12 cellular contexts compared by ENCODE assay signal in the genomic region with DNA sequence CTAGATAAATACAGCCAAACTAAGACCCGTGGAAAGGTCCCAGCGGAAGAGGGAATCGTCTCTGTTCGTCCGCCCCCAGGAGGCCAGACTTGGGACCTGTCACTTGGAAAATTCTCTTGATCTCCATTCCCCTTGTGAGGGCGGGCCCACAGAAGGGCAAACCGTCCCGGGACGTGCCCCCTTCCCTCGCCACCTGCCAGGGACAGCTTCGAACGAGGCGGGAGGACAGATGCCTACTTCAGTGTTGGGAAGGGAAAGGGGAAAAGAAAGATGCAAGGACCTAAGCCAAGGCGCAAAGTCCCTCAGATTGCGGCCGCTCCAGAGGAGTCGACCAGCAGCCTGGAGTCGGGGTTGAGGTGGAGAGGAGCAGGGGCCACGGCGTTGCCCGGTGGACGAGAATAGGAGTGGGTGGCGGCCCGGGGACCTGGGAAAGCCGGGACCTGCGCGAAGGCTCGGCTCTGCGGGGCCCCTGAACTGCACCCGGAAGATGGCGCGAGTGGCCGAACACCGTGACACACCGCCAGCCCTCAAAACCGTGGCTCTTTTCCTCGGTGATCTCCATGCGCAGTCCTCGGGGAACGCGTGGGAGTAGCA. TPM values are rescaled to one million over a fixed set of nuclear protein-coding genes. Genes with fewer than 3 reads are reported as not detected.
A peak's percentile ranks its signal among the peaks of the same experiment; 100 is the strongest.
DNase-seq lines count a peak whose midpoint lies in the region; ATAC-seq, FAIRE-seq and TF ChIP-seq lines count a peak whose summit lies in the region.
"Had no signal": no experiment of that assay in that cellular context is flagged by ENCODE, and none has a peak within 500 bp of the region (broad histone marks: within the 10 kb centered on the region; RNA-seq: fewer than 3 reads in every experiment).

No MANE protein-coding gene starts in this region.

- peak overlapping the region; percentile 74 to 100 (median 98) for H3K9ac ChIP-seq in BLaER1 treated with 17β-estradiol and CSF1 and Interleukin-3, amounts not matched to agents 10 nM and 100 nM
- H3K9ac ChIP-seq: KMS-11 had no signal

- H3K4me3 Mint-ChIP-seq in osteocyte (ENCODE audit: unreplicated experiment), result no peak overlapping the region

- H3K27ac ChIP-seq in BLaER1 treated with 17β-estradiol and CSF1 and Interleukin-3, amounts not matched to agents 10 nM and 100 nM, result peak overlapping the region; percentile 49 to 98 (median 75); a peak in 21 of 22 replicates
- H3K27ac ChIP-seq: KMS-11 had no signal

- no peak for ATAC-seq in HG03354 (IDR thresholded peaks at IDR 0.05; ENCODE audit: poor library complexity, severe bottlenecking, unreplicated experiment)

- DNase-seq in LNCaP clone FGC (ENCODE audit: low read depth) (no peak), foreskin fibroblast (peak; percentile 30 to 63), osteocyte (ENCODE audit: extremely low spot score, unreplicated experiment) (no peak), NCI-H1092 (lab: John Stamatoyannopoulos, UW) (no peak), H54 (ENCODE audit: insufficient read length, low spot score) (no peak)
- no peak for DNase-seq in activated CD4-positive, alpha-beta T cell treated with anti-CD3 and anti-CD28 coated beads for 48 hours
- DNase-seq: GOT3, transverse colon had no signal

- peak overlapping the region; percentile 23 for H3K27ac Mint-ChIP-seq in osteocyte (ENCODE audit: unreplicated experiment)

- TF ChIP-seq CTCF in LNCaP clone FGC (IDR thresholded peaks at IDR 0.05; ENCODE audit: control insufficient read depth, extremely low read depth, insufficient read depth) (peak; percentile 38), foreskin fibroblast (IDR thresholded peaks at IDR 0.05; ENCODE audit: low read depth, low read length) (peak; percentile 21), osteocyte (IDR thresholded peaks at IDR 0.05) (no peak)

- no peaks in the 10 kb centered on the region for H3K9me3 ChIP-seq in BLaER1 treated with 17β-estradiol and CSF1 and Interleukin-3, amounts not matched to agents 10 nM and 100 nM (replicated peaks in 1 of 11)
- H3K9me3 ChIP-seq: transverse colon had no signal

- peaks cover 0 to 39% (median 9%) of the 10 kb centered on the region in 11 experiments; a peak in 6 of 22 replicates for H4K20me1 ChIP-seq in BLaER1 treated with 17β-estradiol and CSF1 and Interleukin-3, amounts not matched to agents 10 nM and 100 nM

- H3K4me3 ChIP-seq in BLaER1 treated with 17β-estradiol and CSF1 and Interleukin-3, amounts not matched to agents 10 nM and 100 nM, result peak overlapping the region; percentile 58 to 99 (median 80)
- H3K4me3 ChIP-seq in LNCaP clone FGC (ENCODE audit: low read depth, low read length), result no peak overlapping the region
- H3K4me3 ChIP-seq in foreskin fibroblast (ENCODE audit: low read depth in 1 of 2, low read length in 2 of 2), result no peak overlapping the region
- H3K4me3 ChIP-seq: transverse colon had no signal

- peaks cover 3% of the 10 kb centered on the region for H3K27me3 Mint-ChIP-seq in osteocyte (ENCODE audit: unreplicated experiment)

- peaks cover 19 to 60% (median 55%) of the 10 kb centered on the region in 10 experiments for H3K4me1 ChIP-seq in BLaER1 treated with 17β-estradiol and CSF1 and Interleukin-3, amounts not matched to agents 10 nM and 100 nM

- no peak for TF ChIP-seq POLR2A in H54 (IDR thresholded peaks at IDR 0.05; ENCODE audit: low read depth, low read length)

- no peak for FAIRE-seq in H54 (lab: Jason Lieb, UNC)
- FAIRE-seq: endothelial cell of umbilical vein had no signal

- H3K4me2 ChIP-seq in BLaER1 treated with 17β-estradiol and CSF1 and Interleukin-3, amounts not matched to agents 10 nM and 100 nM, result peak overlapping the region; percentile 90 to 100 (median 97)
- H3K4me2 ChIP-seq: KMS-11 had no signal

- H3K4me1 Mint-ChIP-seq in osteocyte (ENCODE audit: unreplicated experiment), result peaks cover 50% of the 10 kb centered on the region

- no peaks in the 10 kb centered on the region for H3K9me3 Mint-ChIP-seq in osteocyte (ENCODE audit: unreplicated experiment)

- H3K27me3 ChIP-seq in BLaER1 treated with 17β-estradiol and CSF1 and Interleukin-3, amounts not matched to agents 10 nM and 100 nM, result peaks cover 0 to 10% (median 0%) of the 10 kb centered on the region in 11 experiments; a peak in 2 of 22 replicates

- H3K36me3 Mint-ChIP-seq in osteocyte (ENCODE audit: unreplicated experiment), result peaks cover 14% of the 10 kb centered on the region

- H3K36me3 ChIP-seq in BLaER1 treated with 17β-estradiol and CSF1 and Interleukin-3, amounts not matched to agents 10 nM and 100 nM, result no peaks in the 10 kb centered on the region; a peak in 1 of 22 replicates
- H3K36me3 ChIP-seq: transverse colon had no signal

RNA-seq across cellular contexts. Expression of a gene that starts 4.4 kb away (rescaled TPM):
- total RNA-seq in osteocyte, result 139 TPM in 2 replicates

Comparison
In these comparisons a context has a peak if more than half of its experiments do, and no peak if none do; other contexts are left out.
1. H3K4me3 ChIP-seq: peak in BLaER1 treated with 17β-estradiol and CSF1 and Interleukin-3, amounts not matched to agents 10 nM and 100 nM (10 of 10); none in LNCaP clone FGC (single experiment) and foreskin fibroblast (0 of 2).
2. DNase-seq: peak in foreskin fibroblast (2 of 2); none in LNCaP clone FGC (single experiment), osteocyte (single experiment), activated CD4-positive, alpha-beta T cell treated with anti-CD3 and anti-CD28 coated beads for 48 hours (single experiment), NCI-H1092 (single experiment) and H54 (single experiment).